Comparison of ENCODE assay signal across 8 cellular contexts in genomic region chr14:106417224-106418049, GRCh38.
A peak's percentile ranks its signal among the peaks of the same experiment; 100 is the strongest.
DNase-seq lines count a peak whose midpoint lies in the region; ATAC-seq, FAIRE-seq and TF ChIP-seq lines count a peak whose summit lies in the region.

No MANE protein-coding gene starts in this region.

- H3K4me2 ChIP-seq in Loucy (ENCODE audit: low read depth, low read length, poor library complexity, severe bottlenecking) (no peak overlapping the region), endothelial cell of umbilical vein (ENCODE audit: insufficient read depth, low read length) (no peak overlapping the region)

- H3K9me1 ChIP-seq in endothelial cell of umbilical vein (replicated peaks; ENCODE audit: control insufficient read depth, extremely low read depth, insufficient read depth, low read length), result no peaks in the 10 kb centered on the region

- H3K9ac ChIP-seq in Loucy (ENCODE audit: low read depth, low read length, poor library complexity, severe bottlenecking) (no peak overlapping the region), endothelial cell of umbilical vein (replicated peaks; ENCODE audit: extremely low read depth, insufficient read depth, low read length) (no peak overlapping the region)

- DNase-seq in GM06990 (ENCODE audit: extremely low read depth, insufficient read length) (peak; percentile 92), endothelial cell of umbilical vein (ENCODE audit: low read depth, low spot score) (no peak), spleen (peak; percentile 87), C1 segment of cervical spinal cord (lab: John Stamatoyannopoulos, UW) (no peak)
- peak; percentile 99 for DNase-seq in activated CD4-positive, alpha-beta T cell treated with anti-CD3 and anti-CD28 coated beads, Interleukin-2, amount 50 U/mL, for 48 hours

- WGBS in spleen, 5 donors, result 68 to 78% (median 70%) methylated on average over 7 to 13 of the region's 13 CpGs

- intact Hi-C loops in endothelial cell of umbilical vein (cut with micrococcal nuclease) (no loop called here), spleen (cut with DNase I; ENCODE audit: low total_unique reads) (no loop called here)

- dilution Hi-C loops in endothelial cell of umbilical vein (cut with MboI; ENCODE audit: extremely low pct_ligation_motif_present, low sequenced_read_pairs), result no loop called here

- H3K27ac ChIP-seq in endothelial cell of umbilical vein (ENCODE audit: insufficient read depth, low read depth, low read length), result no peak overlapping the region
- no peak overlapping the region for H3K27ac ChIP-seq in spleen

- H2AFZ ChIP-seq in Loucy (ENCODE audit: low read length) (no peak overlapping the region), endothelial cell of umbilical vein (ENCODE audit: low read depth, low read length) (no peak overlapping the region)

- no peaks in the 10 kb centered on the region for H3K9me2 ChIP-seq in Loucy (replicated peaks; ENCODE audit: low read depth, low read length)

- TF ChIP-seq POLR2A in endothelial cell of umbilical vein (IDR thresholded peaks at IDR 0.05; ENCODE audit: low read depth, low read length) (no peak), spleen (IDR thresholded peaks at IDR 0.05) (no peak)

- H3K27me3 ChIP-seq in GM06990 (replicated peaks; ENCODE audit: control insufficient read depth, insufficient read depth, low read length) (no peaks in the 10 kb centered on the region), Loucy (ENCODE audit: insufficient read depth, low read length, poor library complexity, severe bottlenecking) (no peaks in the 10 kb centered on the region), endothelial cell of umbilical vein (ENCODE audit: control insufficient read depth in 2 of 2, insufficient read depth in 2 of 2, low read length in 2 of 2) (no peaks in the 10 kb centered on the region), spleen (replicated peaks in 1 of 7) (peaks cover 0 to 9% (median 0%) of the 10 kb centered on the region in 7 donors)

- H3F3A ChIP-seq in Loucy (ENCODE audit: low read depth), result no peaks in the 10 kb centered on the region

- FAIRE-seq in endothelial cell of umbilical vein (lab: Jason Lieb, UNC), result no peak

- POLR2A ChIA-PET in endothelial cell of umbilical vein (lab: Charles Lee), result no interaction called here

- no peaks in the 10 kb centered on the region for H3K79me2 ChIP-seq in Loucy (ENCODE audit: insufficient read depth, low read length)
- no peaks in the 10 kb centered on the region for H3K79me2 ChIP-seq in endothelial cell of umbilical vein (ENCODE audit: control insufficient read depth, insufficient read depth, low read length)

- no TSS peak for BruUV-seq in endothelial cell of umbilical vein (replicated peaks; lab: Mats Ljungman, UMichigan)

- CTCF ChIA-PET in endothelial cell of umbilical vein (lab: Charles Lee), result no interaction called here

- peaks cover 13% of the 10 kb centered on the region; the same call in 1 of the 2 replicates for H3K9me3 ChIP-seq in Loucy (ENCODE audit: insufficient read depth, low read depth, low read length)
- no peaks in the 10 kb centered on the region for H3K9me3 ChIP-seq in endothelial cell of umbilical vein (replicated peaks; ENCODE audit: control insufficient read depth, insufficient read depth, low read length)
- peaks cover 0 to 5% (median 0%) of the 10 kb centered on the region in 8 donors for H3K9me3 ChIP-seq in spleen

- no peaks in the 10 kb centered on the region for H3K36me3 ChIP-seq in GM06990 (ENCODE audit: control insufficient read depth, insufficient read depth, low read length)
- H3K36me3 ChIP-seq in Loucy (ENCODE audit: insufficient read depth, low read length), result no peaks in the 10 kb centered on the region
- no peaks in the 10 kb centered on the region for H3K36me3 ChIP-seq in endothelial cell of umbilical vein (ENCODE audit: control insufficient read depth in 2 of 2, extremely low read depth in 1 of 2, insufficient read depth in 2 of 2, low read length in 2 of 2)
- no peaks in the 10 kb centered on the region for H3K36me3 ChIP-seq in spleen

- H4K20me1 ChIP-seq in Loucy (ENCODE audit: insufficient read depth, low read length, poor library complexity, severe bottlenecking) (no peaks in the 10 kb centered on the region), endothelial cell of umbilical vein (replicated peaks; ENCODE audit: control insufficient read depth, extremely low read depth, insufficient read depth, low read length) (no peaks in the 10 kb centered on the region)

- TF ChIP-seq CTCF in GM06990 (IDR thresholded peaks at IDR 0.05; ENCODE audit: insufficient read depth, low read length, poor library complexity, severe bottlenecking) (peak; percentile 100), Loucy (conservative IDR thresholded peaks at IDR 0.05; ENCODE audit: low read length) (peak; percentile 100), endothelial cell of umbilical vein (IDR thresholded peaks at IDR 0.05; ENCODE audit: extremely low read depth in 1 of 2, insufficient read depth in 1 of 2, low read depth in 1 of 2, low read length in 2 of 2) (peak; percentile 36 to 54), spleen (IDR thresholded peaks at IDR 0.05 in 8 of 11, conservative IDR thresholded peaks at IDR 0.05 in 3 of 11) (peak; percentile 5 to 74 (median 59))

- H3K4me3 ChIP-seq in GM06990 (replicated peaks; ENCODE audit: low read depth, low read length), result no peak overlapping the region
- no peak overlapping the region for H3K4me3 ChIP-seq in Loucy (ENCODE audit: low read length, poor library complexity, severe bottlenecking)
- H3K4me3 ChIP-seq in endothelial cell of umbilical vein (replicated peaks in 1 of 3; ENCODE audit: insufficient read depth in 1 of 3, low read depth in 1 of 3, low read length in 3 of 3), result no peak overlapping the region
- no peak overlapping the region for H3K4me3 ChIP-seq in spleen

- peaks cover 7% of the 10 kb centered on the region for H3K4me1 ChIP-seq in Loucy (ENCODE audit: insufficient read depth, low read length, poor library complexity, severe bottlenecking)
- no peaks in the 10 kb centered on the region for H3K4me1 ChIP-seq in endothelial cell of umbilical vein (ENCODE audit: control insufficient read depth, extremely low read depth, insufficient read depth, low read length)
- H3K4me1 ChIP-seq in spleen, result no peaks in the 10 kb centered on the region

- ATAC-seq in GM21619 (IDR thresholded peaks at IDR 0.05; ENCODE audit: unreplicated experiment) (peak; percentile 84), GM21576 (IDR thresholded peaks at IDR 0.05; ENCODE audit: unreplicated experiment) (no peak)

TF ChIP-seq in endothelial cell of umbilical vein, 7 proteins besides CTCF, POLR2A, EP300 and RAD21:
- TF ChIP-seq FOS (IDR thresholded peaks at IDR 0.05; ENCODE audit: borderline replicate concordance, insufficient read depth, low read length), result no peak
- no peak for TF ChIP-seq MAX (IDR thresholded peaks at IDR 0.05; ENCODE audit: insufficient read depth, insufficient read length)
- no peak for TF ChIP-seq MYC (IDR thresholded peaks at IDR 0.05; ENCODE audit: low read depth, low read length)
- no peak for TF ChIP-seq JUN (IDR thresholded peaks at IDR 0.05; ENCODE audit: borderline replicate concordance, insufficient read depth, insufficient read length, low read depth)
- TF ChIP-seq GATA2 (IDR thresholded peaks at IDR 0.05; ENCODE audit: insufficient read depth, insufficient read length, low read depth, low read length), result no peak
- no peak for TF ChIP-seq EZH2 (IDR thresholded peaks at IDR 0.05; ENCODE audit: borderline replicate concordance, low read depth, low read length, severe bottlenecking)
- no peak for TF ChIP-seq POLR2AphosphoS5 (IDR thresholded peaks at IDR 0.05; ENCODE audit: insufficient read depth, low read depth, low read length)

Comparison
In these comparisons a context has a peak if more than half of its experiments do, and no peak if none do; other contexts are left out.
1. DNase-seq: peak in GM06990 (single experiment), activated CD4-positive, alpha-beta T cell treated with anti-CD3 and anti-CD28 coated beads, Interleukin-2, amount 50 U/mL, for 48 hours (2 of 2) and spleen (single experiment); none in endothelial cell of umbilical vein (single experiment) and C1 segment of cervical spinal cord (0 of 14).
2. CTCF ChIP-seq: peak in every context shown above with its lines; median percentile 100 in GM06990; 100 in Loucy; 59 in spleen; 45 in endothelial cell of umbilical vein.